ENCODE assay signal across 1 cellular context in the genomic region with DNA sequence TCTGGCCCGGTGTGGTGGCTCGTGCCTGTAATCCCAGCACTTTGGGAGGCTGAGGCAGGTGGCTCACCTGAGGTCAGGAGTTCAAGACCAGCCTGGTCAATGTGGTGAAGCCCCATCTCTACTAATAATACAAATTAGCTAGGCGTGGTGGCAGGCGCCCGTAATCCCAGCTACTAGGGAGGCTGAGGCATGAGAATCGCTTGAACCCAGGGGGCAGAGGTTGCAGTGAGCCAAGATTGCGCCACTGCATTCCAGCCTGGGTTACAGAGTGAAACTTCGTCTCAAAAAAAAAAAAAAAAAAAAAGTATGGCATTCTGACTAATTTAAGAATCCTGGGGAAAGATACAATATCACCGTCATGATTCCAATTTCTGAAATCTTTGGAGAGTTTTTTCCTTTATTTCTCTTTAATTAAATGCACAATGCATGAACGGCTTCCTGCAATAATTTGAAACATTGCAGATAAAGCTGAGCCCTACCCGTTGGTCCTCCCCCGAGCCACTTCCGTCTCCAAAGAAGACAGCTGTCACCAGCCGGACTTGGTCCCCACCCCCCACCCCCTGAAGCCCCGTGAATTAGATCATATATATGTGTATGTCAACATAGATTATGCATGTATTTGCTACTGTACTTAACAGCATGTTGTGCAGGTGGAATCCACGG.
TF ChIP-seq lines count a peak whose summit lies in the region.

No MANE protein-coding gene starts in this region.

TF ChIP-seq in K562, 482 proteins besides CTCF, POLR2A, EP300 and RAD21 (continued from another document and continues in another):
- TF ChIP-seq MYBL2 (IDR thresholded peaks at IDR 0.05; ENCODE audit: low read depth) (peak; percentile 26; the same call in 1 of the 2 replicates), MYBL2 (CRISPR knock-in tag; IDR thresholded peaks at IDR 0.05; ENCODE audit: borderline replicate concordance) (no peak), DPF2 (IDR thresholded peaks at IDR 0.05) (0 out of 2 replicates have a peak, but pooled peaks have one; percentile 33), BHLHE40 (IDR thresholded peaks at IDR 0.05; ENCODE audit: low read length) (no peak), SIRT6 (IDR thresholded peaks at IDR 0.05; ENCODE audit: low read depth, low read length) (no peak), ZBED1 (IDR thresholded peaks at IDR 0.05) (no peak), CEBPG (CRISPR knock-in tag; IDR thresholded peaks at IDR 0.05) (peak; percentile 56; the same call in 1 of the 2 replicates), CEBPG (tag; conservative IDR thresholded peaks at IDR 0.05 in 1 of 2, IDR thresholded peaks at IDR 0.05 in 1 of 2) (peak; percentile 67 to 77), RNF2 (IDR thresholded peaks at IDR 0.05) (peak; percentile 36; the same call in 1 of the 2 replicates), ELF4 (CRISPR knock-in tag; IDR thresholded peaks at IDR 0.05) (no peak), KLF6 (CRISPR knock-in tag; IDR thresholded peaks at IDR 0.05; ENCODE audit: borderline replicate concordance) (no peak), MTF1 (CRISPR knock-in tag; IDR thresholded peaks at IDR 0.05; ENCODE audit: borderline replicate concordance) (no peak), NFIX (CRISPR knock-in tag; IDR thresholded peaks at IDR 0.05; ENCODE audit: low read depth) (no peak), FOXA3 (CRISPR knock-in tag; conservative IDR thresholded peaks at IDR 0.05 in 1 of 2, IDR thresholded peaks at IDR 0.05 in 1 of 2) (0 out of 4 replicates have a peak, but pooled peaks of 1 of the 2 experiments have one; percentile 18), RBM34 (IDR thresholded peaks at IDR 0.05; ENCODE audit: borderline replicate concordance, insufficient read depth, low read length) (no peak), TEAD4 (IDR thresholded peaks at IDR 0.05; ENCODE audit: low read length) (no peak), TEAD4 (CRISPR knock-in tag; IDR thresholded peaks at IDR 0.05; ENCODE audit: borderline replicate concordance) (0 out of 2 replicates have a peak, but pooled peaks have one; percentile 20), MXI1 (IDR thresholded peaks at IDR 0.05; ENCODE audit: low read depth, low read length) (no peak), POLR2G (IDR thresholded peaks at IDR 0.05; ENCODE audit: low read depth, low read length) (no peak), CBFA2T2 (conservative IDR thresholded peaks at IDR 0.05) (no peak), BCOR (IDR thresholded peaks at IDR 0.05) (no peak), MBD2 (IDR thresholded peaks at IDR 0.05; ENCODE audit: borderline replicate concordance, low read depth) (no peak), SMARCC2 (IDR thresholded peaks at IDR 0.05; ENCODE audit: low read depth) (no peak), HNRNPLL (IDR thresholded peaks at IDR 0.05; ENCODE audit: low read depth, low read length, poor library complexity, severe bottlenecking) (no peak), ZNF232 (CRISPR knock-in tag; IDR thresholded peaks at IDR 0.05) (no peak), EP400 (IDR thresholded peaks at IDR 0.05) (peak; percentile 38; the same call in 1 of the 2 replicates), NRF1 (conservative IDR thresholded peaks at IDR 0.05 in 1 of 2, IDR thresholded peaks at IDR 0.05 in 1 of 2) (no peak), ZFPM2 (CRISPR knock-in tag; IDR thresholded peaks at IDR 0.05) (no peak), LCOR (CRISPR knock-in tag; IDR thresholded peaks at IDR 0.05) (no peak), CBFA2T3 (IDR thresholded peaks at IDR 0.05) (peak; percentile 42), ZNF133 (CRISPR knock-in tag; IDR thresholded peaks at IDR 0.05) (no peak), JUND (IDR thresholded peaks at IDR 0.05; ENCODE audit: borderline replicate concordance, low read depth, low read length) (peak; percentile 34; the same call in 1 of the 2 replicates), JUND (tag; IDR thresholded peaks at IDR 0.05; ENCODE audit: borderline replicate concordance, low read depth, low read length) (no peak; the same call in 2 of the 3 replicates), SMARCA4 (IDR thresholded peaks at IDR 0.05) (peak; percentile 34; the same call in 1 of the 2 replicates), EGR1 (conservative IDR thresholded peaks at IDR 0.05) (0 out of 2 replicates have a peak, but pooled peaks have one; percentile 14), CHD1 (IDR thresholded peaks at IDR 0.05; ENCODE audit: low read length) (no peak), CSDE1 (IDR thresholded peaks at IDR 0.05) (no peak), CXXC5 (CRISPR knock-in tag; IDR thresholded peaks at IDR 0.05) (peak; percentile 22; the same call in 1 of the 2 replicates), ZFP1 (CRISPR knock-in tag; IDR thresholded peaks at IDR 0.05) (no peak), MECOM (CRISPR knock-in tag; IDR thresholded peaks at IDR 0.05) (no peak), MEIS2 (IDR thresholded peaks at IDR 0.05; ENCODE audit: partially characterized antibody) (peak; percentile 52), PTBP1 (IDR thresholded peaks at IDR 0.05; ENCODE audit: low read depth, low read length) (no peak), ZNF324 (CRISPR knock-in tag; IDR thresholded peaks at IDR 0.05) (no peak), BCL6 (CRISPR knock-in tag; IDR thresholded peaks at IDR 0.05) (no peak), PRMT5 (CRISPR knock-in tag; IDR thresholded peaks at IDR 0.05) (no peak), RFX5 (IDR thresholded peaks at IDR 0.05; ENCODE audit: low read depth, low read length) (no peak), DNMT1 (IDR thresholded peaks at IDR 0.05) (no peak), PTRF (tag; IDR thresholded peaks at IDR 0.05) (no peak), RFX7 (CRISPR knock-in tag; IDR thresholded peaks at IDR 0.05) (no peak), ARNT (IDR thresholded peaks at IDR 0.05) (no peak), SRSF7 (optimal IDR thresholded peaks at IDR 0.05; ENCODE audit: low read depth, low read length) (no peak), ELF2 (CRISPR knock-in tag; IDR thresholded peaks at IDR 0.05) (peak; percentile 55; the same call in 1 of the 2 replicates), ARID1B (IDR thresholded peaks at IDR 0.05) (peak; percentile 49; the same call in 1 of the 2 replicates), ZBTB7A (IDR thresholded peaks at IDR 0.05; ENCODE audit: borderline replicate concordance, control insufficient read depth, low read depth, low read length) (peak; percentile 30; the same call in 1 of the 2 replicates)
- TF ChIP-seq, protein P1, sequence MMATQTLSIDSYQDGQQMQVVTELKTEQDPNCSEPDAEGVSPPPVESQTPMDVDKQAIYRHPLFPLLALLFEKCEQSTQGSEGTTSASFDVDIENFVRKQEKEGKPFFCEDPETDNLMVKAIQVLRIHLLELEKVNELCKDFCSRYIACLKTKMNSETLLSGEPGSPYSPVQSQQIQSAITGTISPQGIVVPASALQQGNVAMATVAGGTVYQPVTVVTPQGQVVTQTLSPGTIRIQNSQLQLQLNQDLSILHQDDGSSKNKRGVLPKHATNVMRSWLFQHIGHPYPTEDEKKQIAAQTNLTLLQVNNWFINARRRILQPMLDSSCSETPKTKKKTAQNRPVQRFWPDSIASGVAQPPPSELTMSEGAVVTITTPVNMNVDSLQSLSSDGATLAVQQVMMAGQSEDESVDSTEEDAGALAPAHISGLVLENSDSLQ (IDR thresholded peaks at IDR 0.05), result peak; percentile 64
- TF ChIP-seq, protein P2, sequence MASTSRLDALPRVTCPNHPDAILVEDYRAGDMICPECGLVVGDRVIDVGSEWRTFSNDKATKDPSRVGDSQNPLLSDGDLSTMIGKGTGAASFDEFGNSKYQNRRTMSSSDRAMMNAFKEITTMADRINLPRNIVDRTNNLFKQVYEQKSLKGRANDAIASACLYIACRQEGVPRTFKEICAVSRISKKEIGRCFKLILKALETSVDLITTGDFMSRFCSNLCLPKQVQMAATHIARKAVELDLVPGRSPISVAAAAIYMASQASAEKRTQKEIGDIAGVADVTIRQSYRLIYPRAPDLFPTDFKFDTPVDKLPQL (IDR thresholded peaks at IDR 0.05; ENCODE audit: extremely low read depth, insufficient read length), result no peak
- TF ChIP-seq, protein P3, sequence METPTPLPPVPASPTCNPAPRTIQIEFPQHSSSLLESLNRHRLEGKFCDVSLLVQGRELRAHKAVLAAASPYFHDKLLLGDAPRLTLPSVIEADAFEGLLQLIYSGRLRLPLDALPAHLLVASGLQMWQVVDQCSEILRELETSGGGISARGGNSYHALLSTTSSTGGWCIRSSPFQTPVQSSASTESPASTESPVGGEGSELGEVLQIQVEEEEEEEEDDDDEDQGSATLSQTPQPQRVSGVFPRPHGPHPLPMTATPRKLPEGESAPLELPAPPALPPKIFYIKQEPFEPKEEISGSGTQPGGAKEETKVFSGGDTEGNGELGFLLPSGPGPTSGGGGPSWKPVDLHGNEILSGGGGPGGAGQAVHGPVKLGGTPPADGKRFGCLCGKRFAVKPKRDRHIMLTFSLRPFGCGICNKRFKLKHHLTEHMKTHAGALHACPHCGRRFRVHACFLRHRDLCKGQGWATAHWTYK (CRISPR knock-in tag; IDR thresholded peaks at IDR 0.05), result no peak
- TF ChIP-seq, protein P4, sequence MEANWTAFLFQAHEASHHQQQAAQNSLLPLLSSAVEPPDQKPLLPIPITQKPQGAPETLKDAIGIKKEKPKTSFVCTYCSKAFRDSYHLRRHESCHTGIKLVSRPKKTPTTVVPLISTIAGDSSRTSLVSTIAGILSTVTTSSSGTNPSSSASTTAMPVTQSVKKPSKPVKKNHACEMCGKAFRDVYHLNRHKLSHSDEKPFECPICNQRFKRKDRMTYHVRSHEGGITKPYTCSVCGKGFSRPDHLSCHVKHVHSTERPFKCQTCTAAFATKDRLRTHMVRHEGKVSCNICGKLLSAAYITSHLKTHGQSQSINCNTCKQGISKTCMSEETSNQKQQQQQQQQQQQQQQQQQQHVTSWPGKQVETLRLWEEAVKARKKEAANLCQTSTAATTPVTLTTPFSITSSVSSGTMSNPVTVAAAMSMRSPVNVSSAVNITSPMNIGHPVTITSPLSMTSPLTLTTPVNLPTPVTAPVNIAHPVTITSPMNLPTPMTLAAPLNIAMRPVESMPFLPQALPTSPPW (CRISPR knock-in tag; IDR thresholded peaks at IDR 0.05), result peak; percentile 71
- TF ChIP-seq, protein P5, sequence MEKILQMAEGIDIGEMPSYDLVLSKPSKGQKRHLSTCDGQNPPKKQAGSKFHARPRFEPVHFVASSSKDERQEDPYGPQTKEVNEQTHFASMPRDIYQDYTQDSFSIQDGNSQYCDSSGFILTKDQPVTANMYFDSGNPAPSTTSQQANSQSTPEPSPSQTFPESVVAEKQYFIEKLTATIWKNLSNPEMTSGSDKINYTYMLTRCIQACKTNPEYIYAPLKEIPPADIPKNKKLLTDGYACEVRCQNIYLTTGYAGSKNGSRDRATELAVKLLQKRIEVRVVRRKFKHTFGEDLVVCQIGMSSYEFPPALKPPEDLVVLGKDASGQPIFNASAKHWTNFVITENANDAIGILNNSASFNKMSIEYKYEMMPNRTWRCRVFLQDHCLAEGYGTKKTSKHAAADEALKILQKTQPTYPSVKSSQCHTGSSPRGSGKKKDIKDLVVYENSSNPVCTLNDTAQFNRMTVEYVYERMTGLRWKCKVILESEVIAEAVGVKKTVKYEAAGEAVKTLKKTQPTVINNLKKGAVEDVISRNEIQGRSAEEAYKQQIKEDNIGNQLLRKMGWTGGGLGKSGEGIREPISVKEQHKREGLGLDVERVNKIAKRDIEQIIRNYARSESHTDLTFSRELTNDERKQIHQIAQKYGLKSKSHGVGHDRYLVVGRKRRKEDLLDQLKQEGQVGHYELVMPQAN (IDR thresholded peaks at IDR 0.05; ENCODE audit: borderline replicate concordance), result no peak
- TF ChIP-seq, protein P6, sequence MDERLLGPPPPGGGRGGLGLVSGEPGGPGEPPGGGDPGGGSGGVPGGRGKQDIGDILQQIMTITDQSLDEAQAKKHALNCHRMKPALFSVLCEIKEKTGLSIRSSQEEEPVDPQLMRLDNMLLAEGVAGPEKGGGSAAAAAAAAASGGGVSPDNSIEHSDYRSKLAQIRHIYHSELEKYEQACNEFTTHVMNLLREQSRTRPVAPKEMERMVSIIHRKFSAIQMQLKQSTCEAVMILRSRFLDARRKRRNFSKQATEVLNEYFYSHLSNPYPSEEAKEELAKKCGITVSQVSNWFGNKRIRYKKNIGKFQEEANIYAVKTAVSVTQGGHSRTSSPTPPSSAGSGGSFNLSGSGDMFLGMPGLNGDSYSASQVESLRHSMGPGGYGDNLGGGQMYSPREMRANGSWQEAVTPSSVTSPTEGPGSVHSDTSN (CRISPR knock-in tag; IDR thresholded peaks at IDR 0.05; ENCODE audit: low read depth), result no peak
- TF ChIP-seq, protein P6 (tag; conservative IDR thresholded peaks at IDR 0.05; ENCODE audit: low read depth), result peak; percentile 42
- TF ChIP-seq, protein P7, sequence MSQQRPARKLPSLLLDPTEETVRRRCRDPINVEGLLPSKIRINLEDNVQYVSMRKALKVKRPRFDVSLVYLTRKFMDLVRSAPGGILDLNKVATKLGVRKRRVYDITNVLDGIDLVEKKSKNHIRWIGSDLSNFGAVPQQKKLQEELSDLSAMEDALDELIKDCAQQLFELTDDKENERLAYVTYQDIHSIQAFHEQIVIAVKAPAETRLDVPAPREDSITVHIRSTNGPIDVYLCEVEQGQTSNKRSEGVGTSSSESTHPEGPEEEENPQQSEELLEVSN (IDR thresholded peaks at IDR 0.05; ENCODE audit: borderline replicate concordance in 1 of 2, extremely low read depth in 1 of 2, insufficient read depth in 1 of 2, insufficient read length in 1 of 2, low read depth in 1 of 2, low read length in 1 of 2, poor library complexity in 1 of 2, severe bottlenecking in 1 of 2), result no peak
- TF ChIP-seq, protein P8, sequence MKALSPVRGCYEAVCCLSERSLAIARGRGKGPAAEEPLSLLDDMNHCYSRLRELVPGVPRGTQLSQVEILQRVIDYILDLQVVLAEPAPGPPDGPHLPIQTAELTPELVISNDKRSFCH (CRISPR knock-in tag; IDR thresholded peaks at IDR 0.05), result no peak
- TF ChIP-seq, protein P8 (tag; IDR thresholded peaks at IDR 0.05), result 0 out of 2 replicates have a peak, but pooled peaks have one; percentile 47
- TF ChIP-seq, protein P9, sequence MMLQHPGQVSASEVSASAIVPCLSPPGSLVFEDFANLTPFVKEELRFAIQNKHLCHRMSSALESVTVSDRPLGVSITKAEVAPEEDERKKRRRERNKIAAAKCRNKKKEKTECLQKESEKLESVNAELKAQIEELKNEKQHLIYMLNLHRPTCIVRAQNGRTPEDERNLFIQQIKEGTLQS (IDR thresholded peaks at IDR 0.05), result peak; percentile 45; the same call in 1 of the 2 replicates
- TF ChIP-seq, protein P9 (CRISPR knock-in tag; conservative IDR thresholded peaks at IDR 0.05), result no peak
